Comparison of ENCODE assay signal across 8 cellular contexts in genomic region chr2:235825946-235826345, GRCh38.
"Had no signal": no experiment of that assay in that cellular context is flagged by ENCODE, and none has a peak within 500 bp of the region (broad histone marks: within the 10 kb centered on the region; RNA-seq: fewer than 3 reads in every experiment).

No MANE protein-coding gene starts in this region.

- H3K9me3 ChIP-seq: HAP-1 had no signal

- H2AFZ ChIP-seq: GM23248 had no signal

- H3K4me3 ChIP-seq: GM23248, HAP-1, K562 had no signal

- H3K9ac ChIP-seq: GM23248 had no signal

- DNase-seq: GM23248, GOT3, H7, HFFc6, IMR-90 had no signal

- H3K27ac ChIP-seq: GM23248, HL-60 had no signal

- H3K36me3 ChIP-seq: HAP-1 had no signal

- H3K4me1 ChIP-seq: HAP-1 had no signal
